Comparison of ENCODE assay signal across 10 cellular contexts in genomic region chr4:26780524-26780923, GRCh38.
A peak's percentile ranks its signal among the peaks of the same experiment; 100 is the strongest.
DNase-seq lines count a peak whose midpoint lies in the region; ATAC-seq and TF ChIP-seq lines count a peak whose summit lies in the region.
"Had no signal": no experiment of that assay in that cellular context is flagged by ENCODE, and none has a peak within 500 bp of the region (broad histone marks: within the 10 kb centered on the region; RNA-seq: fewer than 3 reads in every experiment).

No MANE protein-coding gene starts in this region.

- H3K27ac Mint-ChIP-seq in activated CD8-positive, alpha-beta T cell treated with anti-CD3 and anti-CD28 coated beads for 36 hours, result no peak overlapping the region
- H3K27ac Mint-ChIP-seq in activated CD8-positive, alpha-beta T cell treated with anti-CD3 and anti-CD28 coated beads, Interleukin-2, amount 10 ng/mL, durations not matched to agents 7 days and 5 days, result no peak overlapping the region
- H3K27ac Mint-ChIP-seq in CD14-positive monocyte, result no peak overlapping the region

- peak overlapping the region; percentile 32 to 42 for H3K27ac ChIP-seq in ascending aorta
- peak overlapping the region; percentile 65 for H3K27ac ChIP-seq in suprapubic skin

- H3K36me3 Mint-ChIP-seq in activated CD8-positive, alpha-beta T cell treated with anti-CD3 and anti-CD28 coated beads for 36 hours (ENCODE audit: low read depth), result peaks cover 6% of the 10 kb centered on the region
- no peaks in the 10 kb centered on the region for H3K36me3 Mint-ChIP-seq in activated CD8-positive, alpha-beta T cell treated with anti-CD3 and anti-CD28 coated beads, Interleukin-2, amount 10 ng/mL, durations not matched to agents 7 days and 5 days (ENCODE audit: low read depth)
- H3K36me3 Mint-ChIP-seq in CD14-positive monocyte, result peaks cover 0 to 2% of the 10 kb centered on the region in 2 donors

- TF ChIP-seq CTCF in activated CD8-positive, alpha-beta T cell treated with anti-CD3 and anti-CD28 coated beads for 36 hours (IDR thresholded peaks at IDR 0.05), result no peak
- TF ChIP-seq CTCF in ascending aorta (IDR thresholded peaks at IDR 0.05) (no peak), suprapubic skin (IDR thresholded peaks at IDR 0.05) (no peak), CD14-positive monocyte (IDR thresholded peaks at IDR 0.05) (no peak)

- H3K9me3 ChIP-seq in ascending aorta (no peaks in the 10 kb centered on the region), suprapubic skin (no peaks in the 10 kb centered on the region)
- H3K9me3 ChIP-seq: BE2C had no signal

- no peaks in the 10 kb centered on the region for H3K4me1 Mint-ChIP-seq in activated CD8-positive, alpha-beta T cell treated with anti-CD3 and anti-CD28 coated beads for 36 hours (ENCODE audit: low read depth)
- H3K4me1 Mint-ChIP-seq in activated CD8-positive, alpha-beta T cell treated with anti-CD3 and anti-CD28 coated beads, Interleukin-2, amount 10 ng/mL, durations not matched to agents 7 days and 5 days (ENCODE audit: low read depth), result peaks cover 2% of the 10 kb centered on the region
- H3K4me1 Mint-ChIP-seq in CD14-positive monocyte, result peaks cover 2% of the 10 kb centered on the region

- H3K9me3 Mint-ChIP-seq in activated CD8-positive, alpha-beta T cell treated with anti-CD3 and anti-CD28 coated beads for 36 hours, result no peaks in the 10 kb centered on the region
- no peaks in the 10 kb centered on the region for H3K9me3 Mint-ChIP-seq in activated CD8-positive, alpha-beta T cell treated with anti-CD3 and anti-CD28 coated beads, Interleukin-2, amount 10 ng/mL, durations not matched to agents 7 days and 5 days (ENCODE audit: insufficient read depth)
- H3K9me3 Mint-ChIP-seq in CD14-positive monocyte, result peaks cover 0 to 2% (median 0%) of the 10 kb centered on the region in 7 donors
- H3K9me3 Mint-ChIP-seq: effector memory CD8-positive, alpha-beta T cell had no signal

- TF ChIP-seq POLR2A in suprapubic skin (IDR thresholded peaks at IDR 0.05), result no peak

- DNase-seq in activated CD8-positive, alpha-beta T cell treated with anti-CD3 and anti-CD28 coated beads for 36 hours, result no peak
- no peak for DNase-seq in activated CD8-positive, alpha-beta T cell treated with anti-CD3 and anti-CD28 coated beads, Interleukin-2, amount 10 ng/mL, durations not matched to agents 7 days and 5 days
- DNase-seq in ascending aorta (ENCODE audit: low spot score in 2 of 2) (no peak), suprapubic skin (ENCODE audit: low spot score in 2 of 2) (no peak), NCI-H2227 treated with DMSO at 0.1 percent for 48 hours (lab: John Stamatoyannopoulos, UW) (no peak), CD14-positive monocyte (ENCODE audit: low spot score) (no peak), RPMI8226 (no peak)
- DNase-seq: BE2C; effector memory CD8-positive, alpha-beta T cell had no signal

- H3K36me3 ChIP-seq in ascending aorta (no peaks in the 10 kb centered on the region), suprapubic skin (no peaks in the 10 kb centered on the region)
- H3K36me3 ChIP-seq: BE2C had no signal

- intact Hi-C loops in activated CD8-positive, alpha-beta T cell treated with anti-CD3 and anti-CD28 coated beads for 36 hours (cut with micrococcal nuclease), result no loop called here
- intact Hi-C loops in ascending aorta (cut with DNase I) (no loop called here), CD14-positive monocyte (cut with micrococcal nuclease) (no loop called here)

- H3K27me3 ChIP-seq in ascending aorta (no peaks in the 10 kb centered on the region), suprapubic skin (no peaks in the 10 kb centered on the region)
- H3K27me3 ChIP-seq: BE2C had no signal

- peak; percentile 47 for ATAC-seq in activated CD8-positive, alpha-beta T cell treated with anti-CD3 and anti-CD28 coated beads for 36 hours
- ATAC-seq in activated CD8-positive, alpha-beta T cell treated with anti-CD3 and anti-CD28 coated beads, Interleukin-2, amount 10 ng/mL, durations not matched to agents 7 days and 5 days, result no peak
- peak; percentile 90 for ATAC-seq in HG03175 (IDR thresholded peaks at IDR 0.05; ENCODE audit: unreplicated experiment)
- ATAC-seq: effector memory CD8-positive, alpha-beta T cell had no signal

- no peak overlapping the region for H3K4me3 ChIP-seq in ascending aorta
- H3K4me3 ChIP-seq in suprapubic skin, result no peak overlapping the region

- TF ChIP-seq EP300 in suprapubic skin (IDR thresholded peaks at IDR 0.05), result no peak

- H3K27me3 Mint-ChIP-seq in activated CD8-positive, alpha-beta T cell treated with anti-CD3 and anti-CD28 coated beads for 36 hours, result no peaks in the 10 kb centered on the region
- H3K27me3 Mint-ChIP-seq in activated CD8-positive, alpha-beta T cell treated with anti-CD3 and anti-CD28 coated beads, Interleukin-2, amount 10 ng/mL, durations not matched to agents 7 days and 5 days (ENCODE audit: low read depth), result no peaks in the 10 kb centered on the region
- H3K27me3 Mint-ChIP-seq in CD14-positive monocyte (ENCODE audit: low read depth in 3 of 3), result peaks cover 1 to 3% (median 2%) of the 10 kb centered on the region in 3 donors
- H3K27me3 Mint-ChIP-seq: effector memory CD8-positive, alpha-beta T cell had no signal

- 59% methylated on average over 1 of the region's 1 CpG for WGBS in suprapubic skin

- POLR2A ChIA-PET in activated CD8-positive, alpha-beta T cell treated with anti-CD3 and anti-CD28 coated beads for 36 hours (lab: Charles Lee), result no interaction called here
- POLR2A ChIA-PET in activated CD8-positive, alpha-beta T cell treated with anti-CD3 and anti-CD28 coated beads, Interleukin-2, amount 10 ng/mL, durations not matched to agents 7 days and 5 days (lab: Charles Lee), result no interaction called here

- CTCF ChIA-PET in activated CD8-positive, alpha-beta T cell treated with anti-CD3 and anti-CD28 coated beads for 36 hours (lab: Charles Lee), result no interaction called here
- CTCF ChIA-PET in activated CD8-positive, alpha-beta T cell treated with anti-CD3 and anti-CD28 coated beads, Interleukin-2, amount 10 ng/mL, durations not matched to agents 7 days and 5 days (lab: Charles Lee), result no interaction called here

- H3K4me3 Mint-ChIP-seq in activated CD8-positive, alpha-beta T cell treated with anti-CD3 and anti-CD28 coated beads for 36 hours, result no peak overlapping the region
- H3K4me3 Mint-ChIP-seq in activated CD8-positive, alpha-beta T cell treated with anti-CD3 and anti-CD28 coated beads, Interleukin-2, amount 10 ng/mL, durations not matched to agents 7 days and 5 days, result no peak overlapping the region
- H3K4me3 Mint-ChIP-seq in CD14-positive monocyte, result no peak overlapping the region
- H3K4me3 Mint-ChIP-seq: effector memory CD8-positive, alpha-beta T cell had no signal

- peaks cover 0 to 15% of the 10 kb centered on the region in 2 donors for H3K4me1 ChIP-seq in ascending aorta
- peaks cover 27% of the 10 kb centered on the region for H3K4me1 ChIP-seq in suprapubic skin
- H3K4me1 ChIP-seq: BE2C had no signal
